11 cellular contexts compared by ENCODE assay signal in the genomic region with DNA sequence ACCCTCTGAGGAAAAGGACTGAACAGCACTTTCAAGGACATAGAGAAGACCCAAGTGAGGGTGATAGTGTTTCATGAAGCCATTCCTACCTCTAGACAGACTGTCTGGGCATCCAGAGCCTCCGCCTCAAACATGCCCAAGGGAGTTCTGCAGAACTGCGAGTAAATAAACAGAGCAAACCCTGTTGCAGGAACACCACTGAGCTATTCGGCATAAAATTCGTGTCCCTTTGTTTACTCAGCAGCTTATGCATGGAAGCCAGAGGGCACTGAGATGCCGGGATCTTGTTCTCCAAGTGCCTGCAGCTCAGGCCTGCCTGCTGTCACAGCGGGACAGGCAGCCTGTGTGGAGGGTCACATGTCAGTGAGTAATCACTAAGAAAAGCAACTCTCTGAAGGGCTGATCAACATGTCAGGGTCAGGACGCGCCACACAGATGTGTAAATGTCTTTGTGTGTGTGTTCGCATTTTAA.
DNase-seq lines count a peak whose midpoint lies in the region; ATAC-seq lines count a peak whose summit lies in the region.
"Had no signal": no experiment of that assay in that cellular context is flagged by ENCODE, and none has a peak within 500 bp of the region (broad histone marks: within the 10 kb centered on the region; RNA-seq: fewer than 3 reads in every experiment).

No MANE protein-coding gene starts in this region.

- CTCF ChIA-PET in T-cell (lab: Charles Lee) = no interaction called here

- H3K27me3 Mint-ChIP-seq in T-cell = peaks cover 15 to 20% of the 10 kb centered on the region in 2 donors

- H3K36me3 Mint-ChIP-seq in T-cell = no peaks in the 10 kb centered on the region
- H3K36me3 Mint-ChIP-seq in activated naive CD4-positive, alpha-beta T cell treated with anti-CD3 and anti-CD28 coated beads, Interleukin-2, amount 50 U/mL, for 72 hours = no peaks in the 10 kb centered on the region

- no peak overlapping the region for H3K27ac Mint-ChIP-seq in T-cell
- no peak overlapping the region for H3K27ac Mint-ChIP-seq in activated naive CD4-positive, alpha-beta T cell treated with anti-CD3 and anti-CD28 coated beads, Interleukin-2, amount 50 U/mL, for 72 hours
- H3K27ac Mint-ChIP-seq: naive thymus-derived CD4-positive, alpha-beta T cell had no signal

- H3K4me1 Mint-ChIP-seq in T-cell = no peaks in the 10 kb centered on the region
- H3K4me1 Mint-ChIP-seq: naive thymus-derived CD4-positive, alpha-beta T cell had no signal

- DNase-seq in AG20443 (ENCODE audit: low spot score) (peak; percentile 17), NCI-H2227 treated with DMSO at 0.1 percent for 48 hours (lab: John Stamatoyannopoulos, UW) (peak; percentile 5), dermis blood vessel endothelial cell (peak; percentile 37), lung microvascular endothelial cell (ENCODE audit: low read depth in 2 of 2) (peak; percentile 26 to 62), T-cell (no peak)
- no peak for DNase-seq in activated naive CD4-positive, alpha-beta T cell treated with anti-CD3 and anti-CD28 coated beads, Interleukin-2, amount 50 U/mL, for 72 hours (ENCODE audit: low spot score in 2 of 2)
- no peak for DNase-seq in activated CD4-positive, alpha-beta T cell treated with anti-CD3 and anti-CD28 coated beads, Interleukin-2, amount 50 U/mL, for 4 hours
- DNase-seq: naive thymus-derived CD4-positive, alpha-beta T cell; NCI-H1930; transverse colon had no signal

- no peaks in the 10 kb centered on the region for H3K9me3 Mint-ChIP-seq in T-cell
- no peaks in the 10 kb centered on the region for H3K9me3 Mint-ChIP-seq in activated naive CD4-positive, alpha-beta T cell treated with anti-CD3 and anti-CD28 coated beads, Interleukin-2, amount 50 U/mL, for 72 hours
- H3K9me3 Mint-ChIP-seq: naive thymus-derived CD4-positive, alpha-beta T cell had no signal

- H3K4me3 Mint-ChIP-seq in T-cell = no peak overlapping the region
- H3K4me3 Mint-ChIP-seq: naive thymus-derived CD4-positive, alpha-beta T cell had no signal

- ATAC-seq in T-cell (replicated peaks in 1 of 4) (no peak), HG02623 (IDR thresholded peaks at IDR 0.05; ENCODE audit: unreplicated experiment) (no peak)
- ATAC-seq in activated naive CD4-positive, alpha-beta T cell treated with anti-CD3 and anti-CD28 coated beads, Interleukin-2, amount 50 U/mL, for 72 hours = no peak
- ATAC-seq: naive thymus-derived CD4-positive, alpha-beta T cell had no signal

- POLR2A ChIA-PET in T-cell (lab: Charles Lee) = no interaction called here

Comparison
In these comparisons a context has a peak if more than half of its experiments do, and no peak if none do; other contexts are left out.
1. DNase-seq: peak in AG20443 (single experiment), NCI-H2227 treated with DMSO at 0.1 percent for 48 hours (single experiment), dermis blood vessel endothelial cell (single experiment) and lung microvascular endothelial cell (2 of 2); none in T-cell (0 of 34), activated naive CD4-positive, alpha-beta T cell treated with anti-CD3 and anti-CD28 coated beads, Interleukin-2, amount 50 U/mL, for 72 hours (0 of 2) and activated CD4-positive, alpha-beta T cell treated with anti-CD3 and anti-CD28 coated beads, Interleukin-2, amount 50 U/mL, for 4 hours (0 of 2).